Comparison of ENCODE assay signal across 22 cellular contexts in the genomic region with DNA sequence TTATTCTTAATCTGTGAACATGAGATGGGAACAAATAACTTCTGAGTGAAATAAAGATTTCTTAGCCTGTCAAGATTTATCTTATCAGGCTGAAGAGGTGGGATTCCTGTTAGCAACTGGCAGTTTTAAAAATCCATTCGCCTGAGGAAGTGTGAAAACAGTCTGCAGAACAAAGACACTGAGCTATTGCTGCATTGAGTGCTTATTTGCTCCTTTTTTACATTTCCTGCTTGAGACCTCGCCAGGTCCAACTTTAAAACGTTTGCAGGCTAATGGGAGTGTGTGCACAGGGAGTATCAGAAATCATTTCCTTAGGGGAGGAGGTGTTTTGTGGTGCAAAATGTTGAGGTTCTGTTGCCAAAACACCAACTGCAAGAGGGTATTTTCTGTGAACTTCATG.
"Had no signal": no experiment of that assay in that cellular context is flagged by ENCODE, and none has a peak within 500 bp of the region (broad histone marks: within the 10 kb centered on the region; RNA-seq: fewer than 3 reads in every experiment).

No MANE protein-coding gene starts in this region.

- H3K36me3 Mint-ChIP-seq: naive thymus-derived CD4-positive, alpha-beta T cell had no signal

- H3K4me1 ChIP-seq: body of pancreas, lower lobe of right lung, prostate gland, right atrium auricular region, spleen, tibial artery had no signal

- H3K4me3 ChIP-seq: body of pancreas, lower lobe of right lung, prostate gland, right atrium auricular region, spleen, tibial artery had no signal

- H3K27ac ChIP-seq: body of pancreas, lower lobe of right lung, prostate gland, right atrium auricular region, spleen, tibial artery, VCaP had no signal

- H3K27me3 Mint-ChIP-seq: activated CD4-positive, alpha-beta memory T cell treated with anti-CD3 and anti-CD28 coated beads, Interleukin-2, amount 10 ng/mL, durations not matched to agents 7 days and 5 days; activated CD4-positive, alpha-beta T cell treated with anti-CD3 and anti-CD28 coated beads, Interleukin-2, amount 10 ng/mL, durations not matched to agents 24 days and 14 days; activated naive CD8-positive, alpha-beta T cell treated with anti-CD3 and anti-CD28 coated beads, Interleukin-2, amount 50 U/mL, for 24 hours; dendritic cell treated with granulocyte-macrophage colony-stimulating factor and Interleukin-4, amounts not matched to agents 40 ng/mL and 50 ng/mL, for 4 days; naive thymus-derived CD4-positive, alpha-beta T cell; stimulated activated naive CD8-positive, alpha-beta T cell treated with anti-CD3 and anti-CD28 coated beads, Interleukin-15, Interleukin-2, amounts not matched to agents 100 ng/mL and 50 ng/mL, for 24 hours had no signal

- H3K9me3 ChIP-seq: body of pancreas, lower lobe of right lung, prostate gland, right atrium auricular region, tibial artery had no signal

- DNase-seq: activated CD4-positive, alpha-beta memory T cell treated with anti-CD3 and anti-CD28 coated beads, Interleukin-2, amount 10 ng/mL, durations not matched to agents 7 days and 5 days; activated CD4-positive, alpha-beta T cell treated with anti-CD3 and anti-CD28 coated beads, Interleukin-2, amount 10 ng/mL, durations not matched to agents 24 days and 14 days; activated gamma-delta T cell; activated naive CD4-positive, alpha-beta T cell treated with anti-CD3 and anti-CD28 coated beads, Interleukin-2, amount 50 U/mL, for 16 hours; activated naive CD8-positive, alpha-beta T cell treated with anti-CD3 and anti-CD28 coated beads, Interleukin-2, amount 50 U/mL, for 24 hours; body of pancreas; effector CD4-positive, alpha-beta T cell; erythroblast; foreskin fibroblast; lower lobe of right lung; naive thymus-derived CD4-positive, alpha-beta T cell; spleen; stimulated activated CD4-positive, alpha-beta T cell treated with anti-CD3 and anti-CD28 coated beads, Interleukin-4, amount 100 ng/mL, for 4 hours; tibial artery had no signal

- H3K4me3 Mint-ChIP-seq: activated CD4-positive, alpha-beta memory T cell treated with anti-CD3 and anti-CD28 coated beads, Interleukin-2, amount 10 ng/mL, durations not matched to agents 7 days and 5 days; activated CD4-positive, alpha-beta T cell treated with anti-CD3 and anti-CD28 coated beads, Interleukin-2, amount 10 ng/mL, durations not matched to agents 24 days and 14 days; activated naive CD8-positive, alpha-beta T cell treated with anti-CD3 and anti-CD28 coated beads, Interleukin-2, amount 50 U/mL, for 24 hours; dendritic cell treated with granulocyte-macrophage colony-stimulating factor and Interleukin-4, amounts not matched to agents 40 ng/mL and 50 ng/mL, for 4 days; naive thymus-derived CD4-positive, alpha-beta T cell; stimulated activated naive CD8-positive, alpha-beta T cell treated with anti-CD3 and anti-CD28 coated beads, Interleukin-15, Interleukin-2, amounts not matched to agents 100 ng/mL and 50 ng/mL, for 24 hours; T-helper 2 cell treated with Interferon-gamma antibody and Interleukin-4, amounts not matched to agents 5 μg/mL and 100 μg/mL, for 36 hours had no signal

- ATAC-seq: activated CD4-positive, CD25-positive, alpha-beta regulatory T cell treated with anti-CD3 and anti-CD28 coated beads, Interleukin-2, amount 50 U/mL, for 24 hours; activated naive CD8-positive, alpha-beta T cell treated with anti-CD3 and anti-CD28 coated beads, Interleukin-2, amount 50 U/mL, for 24 hours; body of pancreas; left lobe of liver; lower lobe of right lung; naive thymus-derived CD4-positive, alpha-beta T cell had no signal

- H3K9me3 Mint-ChIP-seq: dendritic cell treated with granulocyte-macrophage colony-stimulating factor and Interleukin-4, amounts not matched to agents 40 ng/mL and 50 ng/mL, for 4 days had no signal

- H3K27me3 ChIP-seq: body of pancreas, right atrium auricular region, spleen, tibial artery had no signal

- H3K27ac Mint-ChIP-seq: activated CD4-positive, alpha-beta memory T cell treated with anti-CD3 and anti-CD28 coated beads, Interleukin-2, amount 10 ng/mL, durations not matched to agents 7 days and 5 days; activated CD4-positive, alpha-beta T cell treated with anti-CD3 and anti-CD28 coated beads, Interleukin-2, amount 10 ng/mL, durations not matched to agents 24 days and 14 days; activated naive CD8-positive, alpha-beta T cell treated with anti-CD3 and anti-CD28 coated beads, Interleukin-2, amount 50 U/mL, for 24 hours; dendritic cell treated with granulocyte-macrophage colony-stimulating factor and Interleukin-4, amounts not matched to agents 40 ng/mL and 50 ng/mL, for 4 days; naive thymus-derived CD4-positive, alpha-beta T cell; stimulated activated naive CD8-positive, alpha-beta T cell treated with anti-CD3 and anti-CD28 coated beads, Interleukin-15, Interleukin-2, amounts not matched to agents 100 ng/mL and 50 ng/mL, for 24 hours; T-helper 2 cell treated with Interferon-gamma antibody and Interleukin-4, amounts not matched to agents 5 μg/mL and 100 μg/mL, for 36 hours had no signal

- H3K4me1 Mint-ChIP-seq: activated CD4-positive, alpha-beta memory T cell treated with anti-CD3 and anti-CD28 coated beads, Interleukin-2, amount 10 ng/mL, durations not matched to agents 7 days and 5 days; activated CD4-positive, alpha-beta T cell treated with anti-CD3 and anti-CD28 coated beads, Interleukin-2, amount 10 ng/mL, durations not matched to agents 24 days and 14 days; activated naive CD8-positive, alpha-beta T cell treated with anti-CD3 and anti-CD28 coated beads, Interleukin-2, amount 50 U/mL, for 24 hours; naive thymus-derived CD4-positive, alpha-beta T cell had no signal

- H3K36me3 ChIP-seq: lower lobe of right lung, prostate gland, right atrium auricular region, spleen, tibial artery had no signal
